In the genomic region with DNA sequence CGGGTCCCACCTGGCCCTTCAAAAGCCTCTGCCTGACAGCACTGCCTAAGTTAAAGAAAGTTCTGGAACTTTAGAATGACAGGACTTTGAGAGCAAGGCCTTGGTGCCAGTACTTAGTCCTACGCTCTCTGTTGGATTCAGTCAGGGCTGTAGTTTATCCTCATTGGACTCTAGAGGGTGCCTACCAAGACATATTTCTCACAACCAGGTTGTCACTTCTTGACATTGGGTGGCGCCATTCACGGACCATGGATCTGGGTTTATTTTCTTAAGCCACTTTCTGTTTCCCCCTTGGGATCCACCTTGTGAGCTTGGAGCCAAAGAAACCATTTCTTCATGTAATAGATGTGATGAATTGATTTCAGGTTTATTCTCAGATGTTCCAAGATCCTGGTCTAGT, we compare ENCODE assay signal across 18 cellular contexts.
DNase-seq lines count a peak whose midpoint lies in the region; ATAC-seq, FAIRE-seq and TF ChIP-seq lines count a peak whose summit lies in the region.
"Had no signal": no experiment of that assay in that cellular context is flagged by ENCODE, and none has a peak within 500 bp of the region (broad histone marks: within the 10 kb centered on the region; RNA-seq: fewer than 3 reads in every experiment).

No MANE protein-coding gene starts in this region.

- H3K4me3 ChIP-seq in H7 (ENCODE audit: insufficient read depth, low read depth, low read length) (no peak overlapping the region), OCI-LY3 (ENCODE audit: low read length) (no peak overlapping the region), K562 (no peak overlapping the region), small intestine (ENCODE audit: low read depth in 1 of 2, low read length in 2 of 2) (no peak overlapping the region), OCI-LY7 (ENCODE audit: low read depth, low read length, poor library complexity, severe bottlenecking) (no peak overlapping the region), MM.1S (ENCODE audit: low read length) (no peak overlapping the region)

- 0% methylated on average over 4 of the region's 4 CpGs for WGBS in K562 (ENCODE audit: insufficient coverage, low coverage, missing lambda C conversion rate)
- 21 to 70% (median 44%) methylated on average over 4 of the region's 4 CpGs for WGBS in small intestine, 3 donors

- no peak overlapping the region for H3K27ac ChIP-seq in OCI-LY3 (ENCODE audit: low read length)
- no peak overlapping the region for H3K27ac ChIP-seq in K562 (ENCODE audit: extremely low read depth, low read depth, low read length)
- H3K27ac ChIP-seq in small intestine (ENCODE audit: low read depth in 1 of 2, low read length in 1 of 2), result peak overlapping the region; percentile 38 to 70
- no peak overlapping the region for H3K27ac ChIP-seq in OCI-LY7 (ENCODE audit: low read depth, low read length, poor library complexity, severe bottlenecking)
- no peak overlapping the region for H3K27ac ChIP-seq in MM.1S (ENCODE audit: low read length)

- peak; percentile 45; the same call in 1 of the 3 replicates for ATAC-seq in K562
- ATAC-seq: SK-N-SH treated with all-trans-retinoic acid at 6 μM for 48 hours, T-cell had no signal

- POLR2A ChIA-PET in K562 (lab: Yijun Ruan, JAX) (no interaction called here), OCI-LY7 (lab: Charles Lee) (no interaction called here)

- H3K4me1 ChIP-seq in OCI-LY3 (ENCODE audit: low read length), result no peaks in the 10 kb centered on the region
- no peaks in the 10 kb centered on the region; a peak in 1 of 5 replicates for H3K4me1 ChIP-seq in K562 (replicated peaks in 1 of 2; ENCODE audit: control insufficient read depth in 2 of 2, insufficient read depth in 2 of 2, low read length in 2 of 2)
- H3K4me1 ChIP-seq in small intestine (ENCODE audit: control insufficient read depth in 2 of 2, insufficient read depth in 1 of 2, low read depth in 1 of 2, low read length in 1 of 2), result peaks cover 0 to 9% of the 10 kb centered on the region in 2 donors
- H3K4me1 ChIP-seq in OCI-LY7 (ENCODE audit: insufficient read depth, low read length, poor library complexity, severe bottlenecking), result no peaks in the 10 kb centered on the region
- no peaks in the 10 kb centered on the region for H3K4me1 ChIP-seq in MM.1S (ENCODE audit: low read length)

- H3K36me3 ChIP-seq in H7 (replicated peaks; ENCODE audit: control insufficient read depth, insufficient read depth, low read length) (no peaks in the 10 kb centered on the region), OCI-LY3 (replicated peaks; ENCODE audit: low read depth, low read length) (no peaks in the 10 kb centered on the region), K562 (ENCODE audit: control insufficient read depth, insufficient read depth, low read length) (no peaks in the 10 kb centered on the region), small intestine (ENCODE audit: control insufficient read depth in 2 of 2, insufficient read depth in 2 of 2, low read length in 2 of 2) (no peaks in the 10 kb centered on the region), OCI-LY7 (ENCODE audit: insufficient read depth, low read length) (no peaks in the 10 kb centered on the region), MM.1S (replicated peaks; ENCODE audit: insufficient read depth, low read length) (no peaks in the 10 kb centered on the region)

- in situ Hi-C loops in K562 (cut with MboI), result no loop called here

- no peaks in the 10 kb centered on the region for H4K20me1 ChIP-seq in OCI-LY3 (ENCODE audit: insufficient read depth, low read length)
- H4K20me1 ChIP-seq in K562 (replicated peaks; ENCODE audit: control insufficient read depth, insufficient read depth, low read length), result 0 out of 2 replicates have a peak, but pooled peaks cover 5% of the 10 kb centered on the region
- no peaks in the 10 kb centered on the region for H4K20me1 ChIP-seq in OCI-LY7 (ENCODE audit: insufficient read depth, low read length)
- no peaks in the 10 kb centered on the region for H4K20me1 ChIP-seq in MM.1S (ENCODE audit: insufficient read depth, low read length)

- peak; percentile 36 for DNase-seq in H7
- DNase-seq in K562 (ENCODE audit: extremely low read depth in 1 of 4, low spot score in 3 of 4), result no peak
- no peak for DNase-seq in small intestine
- DNase-seq in OCI-LY7 (ENCODE audit: low spot score), result no peak
- no peak for DNase-seq in NCI-H1930 (lab: John Stamatoyannopoulos, UW)
- no peak for DNase-seq in MM.1S
- DNase-seq: C1 segment of cervical spinal cord; CD8-positive, alpha-beta memory T cell; HCEC 1CT; KBM-7; MV-4-11; NCI-H1694 treated with DMSO at 0.1 percent for 48 hours; NCI-H226; NCI-H524 treated with DMSO at 0.1 percent for 48 hours; SHP77 treated with DMSO at 0.1 percent for 48 hours; T-cell had no signal

- H2AFZ ChIP-seq in OCI-LY3 (ENCODE audit: low read depth, low read length), result no peak overlapping the region
- H2AFZ ChIP-seq in K562 (ENCODE audit: low read depth, low read length), result no peak overlapping the region
- no peak overlapping the region for H2AFZ ChIP-seq in OCI-LY7 (ENCODE audit: low read length)
- no peak overlapping the region for H2AFZ ChIP-seq in MM.1S (ENCODE audit: low read length)

- H3F3A ChIP-seq in MM.1S (ENCODE audit: insufficient read depth, low read length), result no peaks in the 10 kb centered on the region

- BruUV-seq in K562 (replicated peaks; lab: Mats Ljungman, UMichigan) (no TSS peak), OCI-LY7 (replicated peaks; lab: Mats Ljungman, UMichigan) (no TSS peak)

- H3K27me3 ChIP-seq in H7 (ENCODE audit: control insufficient read depth, insufficient read depth, low read length) (no peaks in the 10 kb centered on the region), OCI-LY3 (ENCODE audit: low read depth, low read length) (no peaks in the 10 kb centered on the region; the same call in 1 of the 2 replicates), K562 (ENCODE audit: control insufficient read depth in 2 of 2, insufficient read depth in 2 of 2, low read length in 2 of 2) (no peaks in the 10 kb centered on the region; a peak in 1 of 5 replicates), small intestine (ENCODE audit: control insufficient read depth in 2 of 2, insufficient read depth in 2 of 2, low read length in 2 of 2) (no peaks in the 10 kb centered on the region), MM.1S (replicated peaks; ENCODE audit: insufficient read depth, low read length) (no peaks in the 10 kb centered on the region)

- H3K79me2 ChIP-seq in OCI-LY3 (ENCODE audit: low read length) (no peaks in the 10 kb centered on the region), K562 (ENCODE audit: control insufficient read depth, insufficient read depth, low read length) (no peaks in the 10 kb centered on the region), OCI-LY7 (ENCODE audit: insufficient read depth, low read depth, low read length) (no peaks in the 10 kb centered on the region), MM.1S (ENCODE audit: low read length) (no peaks in the 10 kb centered on the region)

- no peak overlapping the region for H3K9ac ChIP-seq in OCI-LY3 (ENCODE audit: low read length)
- H3K9ac ChIP-seq in K562 (ENCODE audit: insufficient read depth in 1 of 2, low read depth in 2 of 2, low read length in 2 of 2), result no peak overlapping the region
- no peak overlapping the region for H3K9ac ChIP-seq in MM.1S (ENCODE audit: low read length)

- H3K9me2 ChIP-seq in OCI-LY7 (ENCODE audit: insufficient read depth, low read length) (no peaks in the 10 kb centered on the region), MM.1S (replicated peaks; ENCODE audit: insufficient read depth, low read length) (no peaks in the 10 kb centered on the region)

- peak in 1 of 2 experiments; percentile 13; a peak in 1 of 4 replicates for TF ChIP-seq RAD21 in K562 (CRISPR knock-in tag; conservative IDR thresholded peaks at IDR 0.05 in 1 of 2, IDR thresholded peaks at IDR 0.05 in 1 of 2)

- TF ChIP-seq CTCF in OCI-LY3 (IDR thresholded peaks at IDR 0.05; ENCODE audit: low read depth, low read length) (peak; percentile 12; the same call in 1 of the 2 replicates), K562 (IDR thresholded peaks at IDR 0.05 in 2 of 3, conservative IDR thresholded peaks at IDR 0.05 in 1 of 3; ENCODE audit: insufficient read depth in 2 of 3, low read depth in 1 of 3, low read length in 3 of 3) (peak in 2 of 3 experiments; percentile 51 to 74; a peak in 4 of 6 replicates), OCI-LY7 (conservative IDR thresholded peaks at IDR 0.05; ENCODE audit: low read length) (no peak), MM.1S (IDR thresholded peaks at IDR 0.05; ENCODE audit: low read length) (no peak)

- H3K4me2 ChIP-seq in OCI-LY3 (ENCODE audit: low read length) (no peak overlapping the region), K562 (ENCODE audit: insufficient read depth, low read length) (no peak overlapping the region), OCI-LY7 (ENCODE audit: low read length) (no peak overlapping the region), MM.1S (ENCODE audit: low read depth, low read length) (no peak overlapping the region)

- no peaks in the 10 kb centered on the region for H3K9me1 ChIP-seq in K562 (ENCODE audit: control insufficient read depth, insufficient read depth, low read length)

- FAIRE-seq in K562 (lab: Jason Lieb, UNC) (no peak), small intestine (lab: Jason Lieb, UNC) (no peak)

- TF ChIP-seq POLR2A in K562 (conservative IDR thresholded peaks at IDR 0.05), result no peak

- CTCF ChIA-PET in K562 (lab: Yijun Ruan, JAX; ENCODE audit: low intra/inter-chr PET ratio), result no interaction called here
- CTCF ChIA-PET in OCI-LY7 (lab: Charles Lee; ENCODE audit: unreplicated experiment), result no interaction called here

- TF ChIP-seq EP300 in K562 (IDR thresholded peaks at IDR 0.05; ENCODE audit: low read length), result no peak

- intact Hi-C loops in K562 (cut with micrococcal nuclease), result no loop called here
- intact Hi-C loops in OCI-LY7 (cut with micrococcal nuclease; ENCODE audit: unreplicated experiment), result no loop called here

- H3K9me3 ChIP-seq in OCI-LY3 (ENCODE audit: insufficient read depth, low read length) (no peaks in the 10 kb centered on the region), K562 (replicated peaks; ENCODE audit: control insufficient read depth, insufficient read depth, low read depth, low read length) (no peaks in the 10 kb centered on the region), small intestine (ENCODE audit: control insufficient read depth, low read depth) (no peaks in the 10 kb centered on the region), OCI-LY7 (ENCODE audit: low read length) (no peaks in the 10 kb centered on the region), MM.1S (replicated peaks; ENCODE audit: insufficient read depth, low read length) (no peaks in the 10 kb centered on the region)

TF ChIP-seq in K562, 482 proteins besides CTCF, POLR2A, EP300 and RAD21 (continues in another document):
- no peak for TF ChIP-seq HLTF (IDR thresholded peaks at IDR 0.05)

Comparison
In these comparisons a context has a peak if more than half of its experiments do, and no peak if none do; other contexts are left out.
1. H3K27ac ChIP-seq: peak in small intestine (2 of 2); none in OCI-LY3 (single experiment), K562 (single experiment), OCI-LY7 (single experiment) and MM.1S (single experiment).
2. CTCF ChIP-seq: peak in OCI-LY3 (single experiment) and K562 (2 of 3); none in OCI-LY7 (single experiment) and MM.1S (single experiment).